Comparison of ENCODE assay signal across 10 cellular contexts in genomic region chr4:2363951-2364653, GRCh38. TPM values are rescaled to one million over a fixed set of nuclear protein-coding genes. Genes with fewer than 3 reads are reported as not detected.
DNase-seq lines count a peak whose midpoint lies in the region; ATAC-seq and TF ChIP-seq lines count a peak whose summit lies in the region.
"Had no signal": no experiment of that assay in that cellular context is flagged by ENCODE, and none has a peak within 500 bp of the region (broad histone marks: within the 10 kb centered on the region; RNA-seq: fewer than 3 reads in every experiment).

No MANE protein-coding gene starts in this region.

- no peaks in the 10 kb centered on the region for H3K9me3 ChIP-seq in cardiac muscle cell (ENCODE audit: low read depth)
- H3K9me3 ChIP-seq in uterus = no peaks in the 10 kb centered on the region

- H3K4me1 ChIP-seq in cardiac muscle cell (ENCODE audit: low read depth) = peaks cover 8% of the 10 kb centered on the region
- peaks cover 0 to 4% of the 10 kb centered on the region in 2 donors for H3K4me1 ChIP-seq in uterus

- H3K36me3 ChIP-seq in cardiac muscle cell (no peaks in the 10 kb centered on the region), uterus (no peaks in the 10 kb centered on the region)

- peaks cover 0 to 3% of the 10 kb centered on the region in 2 donors for H3K36me3 Mint-ChIP-seq in naive B cell

- no peak for TF ChIP-seq POLR2A in uterus (IDR thresholded peaks at IDR 0.05)

- no peak for DNase-seq in cardiac muscle cell (ENCODE audit: low read depth in 1 of 2, low spot score in 1 of 2)
- DNase-seq in Right ventricle myocardium inferior (ENCODE audit: missing footprints) = no peak
- DNase-seq in naive B cell = no peak
- DNase-seq in uterus = no peak
- DNase-seq in RKO (ENCODE audit: low spot score) = no peak
- no peak for DNase-seq in AG08395 (ENCODE audit: low spot score)
- DNase-seq: DMS153, NCI-H446 had no signal

- H3K27me3 Mint-ChIP-seq in naive B cell = peaks cover 0 to 29% (median 0%) of the 10 kb centered on the region in 3 donors

- H3K27ac Mint-ChIP-seq in naive B cell = peak overlapping the region in 3 of 6 donors; percentile 36 to 91 (median 79)

- ATAC-seq in Right ventricle myocardium inferior = no peak
- peak in 1 of 2 donors; percentile 9 for ATAC-seq in naive B cell (ENCODE audit: low read depth in 2 of 2)
- no peak for ATAC-seq in HG03520 (IDR thresholded peaks at IDR 0.05; ENCODE audit: unreplicated experiment)

- H3K27me3 ChIP-seq in cardiac muscle cell (no peaks in the 10 kb centered on the region), uterus (no peaks in the 10 kb centered on the region)

- peak overlapping the region; percentile 47 to 92 (median 70) for H3K4me3 Mint-ChIP-seq in naive B cell

- intact Hi-C loops in Right ventricle myocardium inferior (cut with DNase I) (no loop called here), uterus (cut with DNase I; ENCODE audit: low total_unique reads) (no loop called here)

- peaks cover 0 to 8% (median 6%) of the 10 kb centered on the region in 7 donors for H3K9me3 Mint-ChIP-seq in naive B cell

- H3K27ac ChIP-seq in cardiac muscle cell (peak overlapping the region; percentile 39), cingulate gyrus (ENCODE audit: low read depth, low read length) (peak overlapping the region; percentile 55), uterus (no peak overlapping the region)

- H3K4me3 ChIP-seq in cardiac muscle cell = no peak overlapping the region
- H3K4me3 ChIP-seq in uterus = peak overlapping the region; percentile 44 to 45

- TF ChIP-seq CTCF in cardiac muscle cell (IDR thresholded peaks at IDR 0.05; ENCODE audit: low read depth, low read length) (no peak), uterus (IDR thresholded peaks at IDR 0.05) (no peak)

- peaks cover 0 to 6% (median 0%) of the 10 kb centered on the region in 3 donors for H3K4me1 Mint-ChIP-seq in naive B cell

RNA-seq across cellular contexts. Expression of gene ZFYVE28, which starts 54.3 kb away (rescaled TPM):
- 2.7 and 4.0 TPM in 2 replicates for total RNA-seq in cardiac muscle cell
- polyA plus RNA-seq in cardiac muscle cell = 1.3 and 1.9 TPM in 2 replicates
- 6.5 TPM for total RNA-seq in Right ventricle myocardium inferior
- 1 to 10 TPM in 4 of 6 donors, under 1 TPM in 2; 0.71 to 2.9 (median 1.4) TPM for polyA plus RNA-seq in naive B cell (ENCODE audit: low read depth in 6 of 6)
- total RNA-seq in uterus = 10 to 100 TPM in 3 of 4 donors, 1 to 10 TPM in 1; 5.4 to 16.7 (median 13.4) TPM

RNA-seq across cellular contexts. Expression of gene CFAP99, which starts 54.7 kb away (rescaled TPM):
- total RNA-seq in cardiac muscle cell = not detected in 2 replicates
- polyA plus RNA-seq in cardiac muscle cell = 0.10 TPM in 1 of 2 replicates, not detected in the other
- total RNA-seq in Right ventricle myocardium inferior = not detected
- not detected for polyA plus RNA-seq in naive B cell (ENCODE audit: low read depth in 6 of 6)
- under 1 TPM in 2 of 4 donors, not detected in 2; 0.21 to 0.46 TPM for total RNA-seq in uterus

Comparison
In these comparisons a context has a peak if more than half of its experiments do, and no peak if none do; other contexts are left out.
1. H3K27ac ChIP-seq: peak in cardiac muscle cell (single experiment) and cingulate gyrus (single experiment); none in uterus (0 of 2).